14 cellular contexts compared by ENCODE assay signal in genomic region chr10:78843495-78843894, GRCh38.
DNase-seq lines count a peak whose midpoint lies in the region; ATAC-seq, FAIRE-seq and TF ChIP-seq lines count a peak whose summit lies in the region.
"Had no signal": no experiment of that assay in that cellular context is flagged by ENCODE, and none has a peak within 500 bp of the region (broad histone marks: within the 10 kb centered on the region; RNA-seq: fewer than 3 reads in every experiment).

No MANE protein-coding gene starts in this region.

- H3K27me3 ChIP-seq in K562 (ENCODE audit: control insufficient read depth in 2 of 2, insufficient read depth in 2 of 2, low read length in 2 of 2) (peaks cover 5 to 47% of the 10 kb centered on the region in 2 experiments; a peak in 4 of 5 replicates), WERI-Rb-1 (ENCODE audit: insufficient read depth, low read depth, severe bottlenecking) (no peaks in the 10 kb centered on the region)
- H3K27me3 ChIP-seq: BLaER1 had no signal

- H3K4me3 Mint-ChIP-seq in activated naive CD4-positive, alpha-beta T cell treated with anti-CD3 and anti-CD28 coated beads for 36 hours: no peak overlapping the region
- no peak overlapping the region for H3K4me3 Mint-ChIP-seq in activated naive CD4-positive, alpha-beta T cell treated with anti-CD3 and anti-CD28 coated beads, Interleukin-2, amount 10 ng/mL, durations not matched to agents 7 days and 5 days
- H3K4me3 Mint-ChIP-seq: CD8-positive, alpha-beta memory T cell had no signal

- H3K4me2 ChIP-seq in K562 (ENCODE audit: insufficient read depth, low read length): no peak overlapping the region
- H3K4me2 ChIP-seq: BLaER1 had no signal

- no peaks in the 10 kb centered on the region for H3K4me1 Mint-ChIP-seq in activated naive CD4-positive, alpha-beta T cell treated with anti-CD3 and anti-CD28 coated beads for 36 hours (ENCODE audit: low read depth)
- no peaks in the 10 kb centered on the region for H3K4me1 Mint-ChIP-seq in activated naive CD4-positive, alpha-beta T cell treated with anti-CD3 and anti-CD28 coated beads, Interleukin-2, amount 10 ng/mL, durations not matched to agents 7 days and 5 days
- H3K4me1 Mint-ChIP-seq: CD8-positive, alpha-beta memory T cell had no signal

- BruUV-seq in K562 (replicated peaks; lab: Mats Ljungman, UMichigan): no TSS peak

- 0% methylated on average over 1 of the region's 1 CpG for WGBS in K562 (ENCODE audit: insufficient coverage, low coverage, missing lambda C conversion rate)

- TF ChIP-seq RAD21 in Ishikawa (IDR thresholded peaks at IDR 0.05; ENCODE audit: low read depth): no peak
- TF ChIP-seq RAD21 in K562 (CRISPR knock-in tag; conservative IDR thresholded peaks at IDR 0.05 in 1 of 2, IDR thresholded peaks at IDR 0.05 in 1 of 2): no peak

- no peak overlapping the region for H3K9ac ChIP-seq in K562 (ENCODE audit: insufficient read depth in 1 of 2, low read depth in 2 of 2, low read length in 2 of 2)
- H3K9ac ChIP-seq: BLaER1, GM23248 had no signal

- ATAC-seq in K562: no peak; the same call in 2 of the 3 replicates

- POLR2A ChIA-PET in K562 (lab: Yijun Ruan, JAX): interaction anchor here (0.6 kb wide), 1 partner anchor 18 kb away, joined by 3 read pairs; no protein-coding TSS in a partner anchor

- intact Hi-C loops in activated naive CD4-positive, alpha-beta T cell treated with anti-CD3 and anti-CD28 coated beads for 36 hours (cut with micrococcal nuclease): no loop called here
- intact Hi-C loops in K562 (cut with micrococcal nuclease): no loop called here

- TF ChIP-seq CTCF in K562 (IDR thresholded peaks at IDR 0.05 in 2 of 3, conservative IDR thresholded peaks at IDR 0.05 in 1 of 3; ENCODE audit: insufficient read depth in 2 of 3, low read depth in 1 of 3, low read length in 3 of 3): no peak
- TF ChIP-seq CTCF in WERI-Rb-1 (IDR thresholded peaks at IDR 0.05; ENCODE audit: low read depth, low read length): no peak

- H3K27me3 Mint-ChIP-seq in activated naive CD4-positive, alpha-beta T cell treated with anti-CD3 and anti-CD28 coated beads for 36 hours (ENCODE audit: low read depth): peaks cover 3% of the 10 kb centered on the region
- peaks cover 7% of the 10 kb centered on the region for H3K27me3 Mint-ChIP-seq in activated naive CD4-positive, alpha-beta T cell treated with anti-CD3 and anti-CD28 coated beads, Interleukin-2, amount 10 ng/mL, durations not matched to agents 7 days and 5 days

- no peaks in the 10 kb centered on the region for H3K9me1 ChIP-seq in K562 (ENCODE audit: control insufficient read depth, insufficient read depth, low read length)

- DNase-seq in activated naive CD4-positive, alpha-beta T cell treated with anti-CD3 and anti-CD28 coated beads for 36 hours: peak; percentile 8
- no peak for DNase-seq in activated naive CD4-positive, alpha-beta T cell treated with anti-CD3 and anti-CD28 coated beads, Interleukin-2, amount 10 ng/mL, durations not matched to agents 7 days and 5 days
- DNase-seq in GM12891 (ENCODE audit: insufficient read length, low spot score) (no peak), K562 (ENCODE audit: extremely low read depth in 1 of 4, low spot score in 3 of 4) (no peak), AG08395 (ENCODE audit: low spot score) (no peak), WERI-Rb-1 (no peak)
- DNase-seq: AML-193; Caco-2; CD8-positive, alpha-beta memory T cell; GM23248; IMR-90 had no signal

- in situ Hi-C loops in K562 (cut with MboI): no loop called here

- TF ChIP-seq POLR2A in GM12891 (IDR thresholded peaks at IDR 0.05; ENCODE audit: low read depth, low read length): no peak
- TF ChIP-seq POLR2A in K562 (conservative IDR thresholded peaks at IDR 0.05): no peak

- no peak overlapping the region for H3K27ac Mint-ChIP-seq in activated naive CD4-positive, alpha-beta T cell treated with anti-CD3 and anti-CD28 coated beads for 36 hours
- no peak overlapping the region for H3K27ac Mint-ChIP-seq in activated naive CD4-positive, alpha-beta T cell treated with anti-CD3 and anti-CD28 coated beads, Interleukin-2, amount 10 ng/mL, durations not matched to agents 7 days and 5 days
- H3K27ac Mint-ChIP-seq: CD8-positive, alpha-beta memory T cell had no signal

- no peaks in the 10 kb centered on the region for H3K36me3 ChIP-seq in K562 (ENCODE audit: control insufficient read depth, insufficient read depth, low read length)
- H3K36me3 ChIP-seq in WERI-Rb-1: no peaks in the 10 kb centered on the region
- H3K36me3 ChIP-seq: BLaER1 had no signal

- H3K4me1 ChIP-seq in K562 (replicated peaks in 1 of 2; ENCODE audit: control insufficient read depth in 2 of 2, insufficient read depth in 2 of 2, low read length in 2 of 2): no peaks in the 10 kb centered on the region
- H3K4me1 ChIP-seq: BLaER1, Caco-2 had no signal

- TF ChIP-seq EP300 in Ishikawa (IDR thresholded peaks at IDR 0.05; ENCODE audit: borderline replicate concordance): no peak
- no peak for TF ChIP-seq EP300 in K562 (IDR thresholded peaks at IDR 0.05; ENCODE audit: low read length)

- no peaks in the 10 kb centered on the region for H4K20me1 ChIP-seq in K562 (replicated peaks; ENCODE audit: control insufficient read depth, insufficient read depth, low read length)
- H4K20me1 ChIP-seq: BLaER1 had no signal

- H3K9me3 ChIP-seq in K562 (replicated peaks; ENCODE audit: control insufficient read depth, insufficient read depth, low read depth, low read length) (no peaks in the 10 kb centered on the region), WERI-Rb-1 (ENCODE audit: severe bottlenecking) (peaks cover 3% of the 10 kb centered on the region)
- H3K9me3 ChIP-seq: Caco-2 had no signal

- CTCF ChIA-PET in activated naive CD4-positive, alpha-beta T cell treated with anti-CD3 and anti-CD28 coated beads for 36 hours (lab: Charles Lee): no interaction called here
- CTCF ChIA-PET in activated naive CD4-positive, alpha-beta T cell treated with anti-CD3 and anti-CD28 coated beads, Interleukin-2, amount 10 ng/mL, durations not matched to agents 7 days and 5 days (lab: Charles Lee): no interaction called here
- CTCF ChIA-PET in K562 (lab: Yijun Ruan, JAX; ENCODE audit: low intra/inter-chr PET ratio): interaction anchor here (0.7 kb wide), 1 partner anchor 624 kb away, joined by 3 read pairs; no protein-coding TSS in a partner anchor

- no peaks in the 10 kb centered on the region for H3K79me2 ChIP-seq in K562 (ENCODE audit: control insufficient read depth, insufficient read depth, low read length)

- no peak overlapping the region for H3K27ac ChIP-seq in K562 (ENCODE audit: extremely low read depth, low read depth, low read length)
- no peak overlapping the region for H3K27ac ChIP-seq in WERI-Rb-1
- H3K27ac ChIP-seq: BLaER1, GM23248 had no signal

- no peaks in the 10 kb centered on the region for H3K36me3 Mint-ChIP-seq in activated naive CD4-positive, alpha-beta T cell treated with anti-CD3 and anti-CD28 coated beads for 36 hours (ENCODE audit: low read depth)
- no peaks in the 10 kb centered on the region for H3K36me3 Mint-ChIP-seq in activated naive CD4-positive, alpha-beta T cell treated with anti-CD3 and anti-CD28 coated beads, Interleukin-2, amount 10 ng/mL, durations not matched to agents 7 days and 5 days
- H3K36me3 Mint-ChIP-seq: CD8-positive, alpha-beta memory T cell had no signal

- H2AFZ ChIP-seq in K562 (ENCODE audit: low read depth, low read length): no peak overlapping the region
- H2AFZ ChIP-seq: GM23248 had no signal

- H3K9me3 Mint-ChIP-seq in activated naive CD4-positive, alpha-beta T cell treated with anti-CD3 and anti-CD28 coated beads for 36 hours: no peaks in the 10 kb centered on the region
- H3K9me3 Mint-ChIP-seq in activated naive CD4-positive, alpha-beta T cell treated with anti-CD3 and anti-CD28 coated beads, Interleukin-2, amount 10 ng/mL, durations not matched to agents 7 days and 5 days: no peaks in the 10 kb centered on the region

- H3K4me3 ChIP-seq in K562: no peak overlapping the region
- no peak overlapping the region for H3K4me3 ChIP-seq in WERI-Rb-1 (ENCODE audit: low read depth, low read length)
- H3K4me3 ChIP-seq: BLaER1, GM23248 had no signal

- FAIRE-seq in GM12891 (lab: Jason Lieb, UNC) (peak; percentile 31), K562 (lab: Jason Lieb, UNC) (peak; percentile 54)
- FAIRE-seq: H54 had no signal

TF ChIP-seq in GM12891, 5 proteins besides CTCF, POLR2A, EP300 and RAD21:
- TF ChIP-seq SPI1 (IDR thresholded peaks at IDR 0.05; ENCODE audit: low read depth, low read length): no peak
- no peak for TF ChIP-seq POU2F2 (IDR thresholded peaks at IDR 0.05; ENCODE audit: low read depth, low read length)
- TF ChIP-seq POLR2AphosphoS5 (IDR thresholded peaks at IDR 0.05; ENCODE audit: low read depth, low read length): no peak
- no peak for TF ChIP-seq TAF1 (IDR thresholded peaks at IDR 0.05; ENCODE audit: low read depth, low read length)

TF ChIP-seq in Ishikawa, 13 proteins besides CTCF, POLR2A, EP300 and RAD21 (continues in another document):
- TF ChIP-seq TEAD4 (IDR thresholded peaks at IDR 0.05) (no peak), MAX (IDR thresholded peaks at IDR 0.05) (no peak), CREB1 (IDR thresholded peaks at IDR 0.05; ENCODE audit: low read depth) (no peak), USF1 (IDR thresholded peaks at IDR 0.05) (peak; percentile 80), FOXM1 (IDR thresholded peaks at IDR 0.05; ENCODE audit: borderline replicate concordance, low read depth) (no peak)

TF ChIP-seq in K562, 482 proteins besides CTCF, POLR2A, EP300 and RAD21 (continues in another document):
- TF ChIP-seq TFE3 (CRISPR knock-in tag; IDR thresholded peaks at IDR 0.05): peak; percentile 84
- peak; percentile 53; the same call in 1 of the 2 replicates for TF ChIP-seq USF1 (CRISPR knock-in tag; IDR thresholded peaks at IDR 0.05)
- TF ChIP-seq RBM39 (optimal IDR thresholded peaks at IDR 0.05; ENCODE audit: low read depth, low read length): no peak
- no peak for TF ChIP-seq FOSL1 (tag; conservative IDR thresholded peaks at IDR 0.05)
